ENCODE assay signal across 10 cellular contexts in the genomic region with DNA sequence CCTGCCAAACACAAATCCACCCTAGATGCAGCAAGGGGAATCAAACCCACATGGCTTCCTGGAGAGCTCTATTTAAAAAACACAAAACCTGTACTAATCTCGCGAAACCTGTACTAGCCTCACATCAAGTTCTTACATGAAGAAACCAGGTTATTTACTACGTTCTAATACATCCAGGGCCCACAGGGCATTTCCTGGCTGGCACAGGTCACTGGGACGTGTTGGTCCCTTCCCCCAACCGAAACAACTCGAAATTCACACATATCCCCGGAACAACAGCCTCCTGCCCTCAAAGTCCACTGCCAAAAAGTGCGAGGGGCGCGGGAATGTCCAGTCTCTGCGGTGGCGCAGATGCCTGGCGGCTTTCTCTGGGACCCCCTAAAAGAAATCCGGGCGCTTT. TPM values are rescaled to one million over a fixed set of nuclear protein-coding genes. Genes with fewer than 3 reads are reported as not detected.
DNase-seq lines count a peak whose midpoint lies in the region; ATAC-seq and TF ChIP-seq lines count a peak whose summit lies in the region.
"Had no signal": no experiment of that assay in that cellular context is flagged by ENCODE, and none has a peak within 500 bp of the region (broad histone marks: within the 10 kb centered on the region; RNA-seq: fewer than 3 reads in every experiment).

No MANE protein-coding gene starts in this region.

- H3K4me3 Mint-ChIP-seq in memory B cell = peak overlapping the region; percentile 11
- H3K4me3 Mint-ChIP-seq: neural crest cell had no signal

- in situ Hi-C loops in brain microvascular endothelial cell (cut with HindIII; ENCODE audit: low pct_ligation_motif_present, low sequenced_read_pairs) = no loop called here

- H3K27ac ChIP-seq in cardiac muscle cell (no peak overlapping the region), right atrium auricular region (no peak overlapping the region), brain microvascular endothelial cell (no peak overlapping the region), upper lobe of left lung (peak overlapping the region in 3 of 4 donors; percentile 56 to 71 (median 65))

- no peak for TF ChIP-seq EP300 in upper lobe of left lung (IDR thresholded peaks at IDR 0.05)

- H3K27ac Mint-ChIP-seq in memory B cell = no peak overlapping the region

- no peaks in the 10 kb centered on the region for H3K36me3 ChIP-seq in cardiac muscle cell
- H3K36me3 ChIP-seq in right atrium auricular region = no peaks in the 10 kb centered on the region
- no peaks in the 10 kb centered on the region for H3K36me3 ChIP-seq in brain microvascular endothelial cell (replicated peaks)
- no peaks in the 10 kb centered on the region for H3K36me3 ChIP-seq in upper lobe of left lung

- DNase-seq in cardiac muscle cell (ENCODE audit: low read depth in 1 of 2, low spot score in 1 of 2) (no peak), right atrium auricular region (ENCODE audit: low spot score) (no peak), brain microvascular endothelial cell (no peak), memory B cell (ENCODE audit: low spot score in 2 of 2) (no peak), upper lobe of left lung (peak; percentile 30 to 41), ecto neural progenitor cell (ENCODE audit: low spot score) (no peak), HuH-7 (ENCODE audit: low spot score) (no peak)
- DNase-seq: GDM1 had no signal

- H3K27me3 ChIP-seq in cardiac muscle cell (peaks cover 70% of the 10 kb centered on the region), right atrium auricular region (peaks cover 0 to 16% of the 10 kb centered on the region in 2 donors), brain microvascular endothelial cell (replicated peaks) (peaks cover 11% of the 10 kb centered on the region), upper lobe of left lung (peaks cover 0 to 16% (median 7%) of the 10 kb centered on the region in 4 donors)

- H3K27me3 Mint-ChIP-seq in memory B cell = peaks cover 33% of the 10 kb centered on the region

- H3K4me1 ChIP-seq in cardiac muscle cell (ENCODE audit: low read depth) = peaks cover 7% of the 10 kb centered on the region
- H3K4me1 ChIP-seq in right atrium auricular region = peaks cover 0 to 12% of the 10 kb centered on the region in 2 donors
- peaks cover 12 to 18% (median 16%) of the 10 kb centered on the region in 4 donors for H3K4me1 ChIP-seq in upper lobe of left lung

- no peaks in the 10 kb centered on the region for H3K36me3 Mint-ChIP-seq in memory B cell

- no peak for TF ChIP-seq POLR2A in upper lobe of left lung (IDR thresholded peaks at IDR 0.05)

- H3K4me3 ChIP-seq in cardiac muscle cell (peak overlapping the region; percentile 27), right atrium auricular region (peak overlapping the region in 1 of 2 donors; percentile 44), brain microvascular endothelial cell (ENCODE audit: low read depth, low read length) (peak overlapping the region; percentile 60), upper lobe of left lung (peak overlapping the region; percentile 41 to 67 (median 65))

- H3K9me3 ChIP-seq in cardiac muscle cell (ENCODE audit: low read depth) = no peaks in the 10 kb centered on the region
- H3K9me3 ChIP-seq in right atrium auricular region = no peaks in the 10 kb centered on the region
- H3K9me3 ChIP-seq in upper lobe of left lung = no peaks in the 10 kb centered on the region

- H3K9me3 Mint-ChIP-seq in memory B cell = peaks cover 3% of the 10 kb centered on the region

- 9 to 10% methylated on average over 10 to 15 of the region's 15 CpGs for WGBS in upper lobe of left lung, 2 donors

- ATAC-seq in memory B cell (ENCODE audit: low read depth) = no peak
- ATAC-seq in upper lobe of left lung (ENCODE audit: low FRiP score in 2 of 2) = no peak
- ATAC-seq in GM21529 (IDR thresholded peaks at IDR 0.05; ENCODE audit: unreplicated experiment) = no peak

- no peak for TF ChIP-seq CTCF in cardiac muscle cell (IDR thresholded peaks at IDR 0.05; ENCODE audit: low read depth, low read length)
- no peak for TF ChIP-seq CTCF in right atrium auricular region (IDR thresholded peaks at IDR 0.05)
- TF ChIP-seq CTCF in brain microvascular endothelial cell (IDR thresholded peaks at IDR 0.05; ENCODE audit: low read depth, low read length, missing control alignments) = no peak
- no peak for TF ChIP-seq CTCF in upper lobe of left lung (IDR thresholded peaks at IDR 0.05)

- peaks cover 8% of the 10 kb centered on the region for H3K4me1 Mint-ChIP-seq in memory B cell
- H3K4me1 Mint-ChIP-seq: neural crest cell had no signal

RNA-seq across cellular contexts. Expression of gene CDCP1, which starts 1.0 kb away (rescaled TPM):
- total RNA-seq in cardiac muscle cell (0.04 and 0.12 TPM in 2 replicates), right atrium auricular region (1 to 10 TPM in 1 of 2 donors, under 1 TPM in 1; 0.48 to 2.8 TPM), upper lobe of left lung (10 to 100 TPM in 5 of 6 donors, 1 to 10 TPM in 1; 9.9 to 32.7 (median 19.2) TPM)
- 0.24 TPM in 1 of 2 replicates, not detected in the other for polyA plus RNA-seq in cardiac muscle cell
- total RNA-seq: neural crest cell had no signal

Comparison
In these comparisons a context has a peak if more than half of its experiments do, and no peak if none do; other contexts are left out.
1. DNase-seq: peak in upper lobe of left lung (2 of 2); none in cardiac muscle cell (0 of 2), right atrium auricular region (single experiment), brain microvascular endothelial cell (single experiment), memory B cell (0 of 2), ecto neural progenitor cell (single experiment) and HuH-7 (single experiment).
2. H3K27ac ChIP-seq: peak in upper lobe of left lung (3 of 4); none in cardiac muscle cell (single experiment), right atrium auricular region (0 of 2) and brain microvascular endothelial cell (single experiment).